In genomic region chr7:87475359-87476178, GRCh38 we compare ENCODE assay signal across 9 cellular contexts. TPM values are rescaled to one million over a fixed set of nuclear protein-coding genes. Genes with fewer than 3 reads are reported as not detected.
A peak's percentile ranks its signal among the peaks of the same experiment; 100 is the strongest.
DNase-seq lines count a peak whose midpoint lies in the region; FAIRE-seq lines count a peak whose summit lies in the region.
"Had no signal": no experiment of that assay in that cellular context is flagged by ENCODE, and none has a peak within 500 bp of the region (broad histone marks: within the 10 kb centered on the region; RNA-seq: fewer than 3 reads in every experiment).

TSS of gene ABCB4 (minus strand) at chr7:87475680. CDS start at chr7:87475465, 215 bp downstream.

- 6 to 7% methylated on average over 30 to 42 of the region's 80 CpGs for WGBS in GM23248 (ENCODE audit: low coverage in 1 of 2, low lambda C conversion rate in 2 of 2, missing lambda C conversion rate in 2 of 2), 2 experiments
- no CpG with 5 or more reads among the region's 80 CpGs for WGBS in trophoblast cell (ENCODE audit: extremely low coverage, insufficient coverage, insufficient read length)

- peak within 1 kb of the TSS; percentile 91 for H3K4me2 ChIP-seq in GM23248 (ENCODE audit: unreplicated experiment)
- peak within 1 kb of the TSS; percentile 86 for H3K4me2 ChIP-seq in trophoblast cell (ENCODE audit: low read length)

- H3K27ac ChIP-seq in GM23248 (peak within 1 kb of the TSS; percentile 55), SJSA1 (peak within 1 kb of the TSS; percentile 98), trophoblast cell (ENCODE audit: low read depth, low read length) (no peak within 1 kb of the TSS)

- H3K9me2 ChIP-seq in GM23248 (ENCODE audit: insufficient read depth), result no peaks in the 10 kb centered on the region

- H3K36me3 ChIP-seq in GM23248 (ENCODE audit: low read depth) (no peaks in the 10 kb centered on the region), SJSA1 (peaks cover 8% of the 10 kb centered on the region; the same call in 1 of the 2 replicates), trophoblast cell (ENCODE audit: control insufficient read depth in 1 of 2, insufficient read depth in 2 of 2, low read length in 2 of 2) (no peaks in the 10 kb centered on the region)

- H3F3A ChIP-seq in GM23248 (ENCODE audit: insufficient read depth), result no peaks in the 10 kb centered on the region

- H4K8ac ChIP-seq in trophoblast cell (ENCODE audit: low read depth, low read length), result no peak within 1 kb of the TSS

- no peak within 1 kb of the TSS for H4K91ac ChIP-seq in trophoblast cell (ENCODE audit: low read depth, low read length)

- no peak within 1 kb of the TSS for H3K14ac ChIP-seq in trophoblast cell (ENCODE audit: low read length)

- H3K4me1 ChIP-seq in GM23248 (ENCODE audit: insufficient read depth), result peaks cover 14% of the 10 kb centered on the region
- H3K4me1 ChIP-seq in SJSA1 (replicated peaks), result peaks cover 46% of the 10 kb centered on the region
- peaks cover 4% of the 10 kb centered on the region in 2 experiments for H3K4me1 ChIP-seq in trophoblast cell (ENCODE audit: control insufficient read depth in 1 of 2, insufficient read depth in 2 of 2, low read length in 2 of 2)

- H3K23ac ChIP-seq in trophoblast cell (ENCODE audit: low read length), result no peak within 1 kb of the TSS

- no peak within 1 kb of the TSS for H3K18ac ChIP-seq in trophoblast cell (ENCODE audit: low read length)

- no peak within 1 kb of the TSS for H2BK120ac ChIP-seq in trophoblast cell (ENCODE audit: insufficient read depth, low read length, poor library complexity)

- H3K27me3 ChIP-seq in GM23248 (replicated peaks; ENCODE audit: insufficient read depth) (peaks cover 11% of the 10 kb centered on the region; the same call in 1 of the 2 replicates), SJSA1 (replicated peaks) (no peaks in the 10 kb centered on the region), trophoblast cell (ENCODE audit: insufficient read depth, low read length) (peaks cover 15% of the 10 kb centered on the region)

- H2BK12ac ChIP-seq in trophoblast cell (ENCODE audit: low read length), result no peak within 1 kb of the TSS

- no peak for FAIRE-seq in frontal cortex (lab: Jason Lieb, UNC)
- FAIRE-seq: A204.1 had no signal

- no peak within 1 kb of the TSS for H3K4ac ChIP-seq in trophoblast cell (ENCODE audit: low read depth, low read length)

- H3K4me3 ChIP-seq in GM23248, result peak within 1 kb of the TSS; percentile 72
- H3K4me3 ChIP-seq in SJSA1, result peak within 1 kb of the TSS; percentile 62
- peak within 1 kb of the TSS; percentile 63 for H3K4me3 ChIP-seq in trophoblast cell (ENCODE audit: low read depth, low read length)

- DNase-seq in DMS53 (lab: John Stamatoyannopoulos, UW) (peak; percentile 64), DMS53 treated with DMSO at 0.1 percent for 48 hours (lab: John Stamatoyannopoulos, UW; ENCODE audit: unreplicated experiment) (no peak), GM23248 (peak; percentile 41), SJSA1 (ENCODE audit: low read depth in 1 of 2, low spot score in 2 of 2) (peak; percentile 50 to 68), frontal cortex (ENCODE audit: low spot score in 2 of 2) (peak; percentile 31 to 48), trophoblast cell (no peak), DMS153 (lab: John Stamatoyannopoulos, UW) (no peak)
- no peak for DNase-seq in stimulated activated CD4-positive, alpha-beta T cell treated with anti-CD3 and anti-CD28 coated beads, Interleukin-2, amount 100 ng/mL, for 48 hours

- H3K79me1 ChIP-seq in trophoblast cell (ENCODE audit: low read length), result no peaks in the 10 kb centered on the region

- in situ Hi-C loops in GM23248 (cut with MboI), result no loop called here

- H2AK5ac ChIP-seq in trophoblast cell (ENCODE audit: low read length), result no peak within 1 kb of the TSS

- H2BK5ac ChIP-seq in trophoblast cell (ENCODE audit: low read depth, low read length, poor library complexity), result no peak within 1 kb of the TSS

- H2AFZ ChIP-seq in GM23248 (peak within 1 kb of the TSS; percentile 85), trophoblast cell (ENCODE audit: insufficient read depth, low read length, poor library complexity) (no peak within 1 kb of the TSS)

- peak within 1 kb of the TSS; percentile 72 for H3K9ac ChIP-seq in GM23248
- no peak within 1 kb of the TSS for H3K9ac ChIP-seq in trophoblast cell (ENCODE audit: low read length)

- no peaks in the 10 kb centered on the region for H3K79me2 ChIP-seq in GM23248 (ENCODE audit: insufficient read depth)
- H3K79me2 ChIP-seq in trophoblast cell (ENCODE audit: control insufficient read depth, insufficient read depth, low read length, poor library complexity), result no peaks in the 10 kb centered on the region

- H3K9me3 ChIP-seq in GM23248 (ENCODE audit: low read depth), result no peaks in the 10 kb centered on the region
- H3K9me3 ChIP-seq in SJSA1 (replicated peaks), result no peaks in the 10 kb centered on the region
- H3K9me3 ChIP-seq in trophoblast cell (ENCODE audit: insufficient read depth, low read depth, low read length), result no peaks in the 10 kb centered on the region

- H4K12ac ChIP-seq in trophoblast cell (ENCODE audit: low read depth, low read length), result no peak within 1 kb of the TSS

- no peaks in the 10 kb centered on the region for H4K20me1 ChIP-seq in GM23248 (ENCODE audit: insufficient read depth)

RNA-seq across cellular contexts. Expression of gene ABCB4, which starts in this region (rescaled TPM):
- 0.43 and 0.51 TPM in 2 replicates for total RNA-seq in GM23248 (2014; rRNA removed; shearing (Covaris generic))
- polyA plus RNA-seq in GM23248 (2016; fragmentation: Nextera tagmentation; extraction: Ambion mirVana), result 0.73 and 0.77 TPM in 2 replicates
- 15.0 and 16.1 TPM in 2 replicates for total RNA-seq in SJSA1 (2014; rRNA removed; shearing (Covaris generic))
- 1.2 TPM for total RNA-seq in frontal cortex
- polyA plus RNA-seq in trophoblast cell (2013), result 0.03 and 0.10 TPM in 2 replicates

Comparison
In these comparisons a context has a peak if more than half of its experiments do, and no peak if none do; other contexts are left out.
1. DNase-seq: peak in DMS53 (single experiment), SJSA1 (2 of 2) and frontal cortex (2 of 2); none in DMS53 treated with DMSO at 0.1 percent for 48 hours (single experiment), trophoblast cell (0 of 2), DMS153 (single experiment) and stimulated activated CD4-positive, alpha-beta T cell treated with anti-CD3 and anti-CD28 coated beads, Interleukin-2, amount 100 ng/mL, for 48 hours (0 of 2).
2. Peak in DNase-seq, H3K4me3 ChIP-seq, H3K27ac ChIP-seq, H3K9ac ChIP-seq and H3K4me2 ChIP-seq in GM23248; RNA of the gene not detected or under 1 TPM.
3. Peak in every context shown above with its lines, with median percentiles within 50 percentile points of each other: H3K4me3 ChIP-seq.